ENCODE assay signal across 14 cellular contexts in genomic region chr15:60661075-60661645, GRCh38.
DNase-seq lines count a peak whose midpoint lies in the region; FAIRE-seq and TF ChIP-seq lines count a peak whose summit lies in the region.
"Had no signal": no experiment of that assay in that cellular context is flagged by ENCODE, and none has a peak within 500 bp of the region (broad histone marks: within the 10 kb centered on the region; RNA-seq: fewer than 3 reads in every experiment).

No MANE protein-coding gene starts in this region.

- H3K27ac Mint-ChIP-seq in CD14-positive monocyte: no peak overlapping the region
- H3K27ac Mint-ChIP-seq in progenitor cell of endocrine pancreas: no peak overlapping the region
- H3K27ac Mint-ChIP-seq: activated CD4-positive, alpha-beta T cell treated with anti-CD3 and anti-CD28 coated beads, Interleukin-2, amount 10 ng/mL, durations not matched to agents 24 days and 14 days had no signal

- H3K9ac ChIP-seq in KMS-11 (no peak overlapping the region), keratinocyte (ENCODE audit: control insufficient read depth, extremely low read depth, insufficient read depth, low read length) (peak overlapping the region; percentile 44), subcutaneous abdominal adipose tissue (ENCODE audit: low read length in 5 of 5) (peak overlapping the region in 1 of 5 donors; percentile 0)

- TF ChIP-seq POLR2A in adrenal gland (IDR thresholded peaks at IDR 0.05): no peak

- dilution Hi-C loops in keratinocyte (cut with MboI; ENCODE audit: extremely low pct_ligation_motif_present, low sequenced_read_pairs): no loop called here

- H2AFZ ChIP-seq in KMS-11 (ENCODE audit: low read depth) (0 out of 2 replicates have a peak overlapping the region, but pooled peaks have one; percentile 33), keratinocyte (ENCODE audit: control insufficient read depth, low read length) (no peak overlapping the region)

- H3K27me3 Mint-ChIP-seq in CD14-positive monocyte (ENCODE audit: low read depth in 3 of 3) (peaks cover 0 to 7% (median 6%) of the 10 kb centered on the region in 3 donors), progenitor cell of endocrine pancreas (peaks cover 9% of the 10 kb centered on the region)

- H3K36me3 Mint-ChIP-seq in CD14-positive monocyte (no peaks in the 10 kb centered on the region), progenitor cell of endocrine pancreas (ENCODE audit: insufficient read depth) (no peaks in the 10 kb centered on the region)

- WGBS in adrenal gland, 4 donors: 26 to 48% (median 34%) methylated on average over 1 of the region's 1 CpG

- no peak for FAIRE-seq in keratinocyte (lab: Jason Lieb, UNC)

- H3K4me3 Mint-ChIP-seq in CD14-positive monocyte (no peak overlapping the region), progenitor cell of endocrine pancreas (ENCODE audit: low read depth) (no peak overlapping the region)
- H3K4me3 Mint-ChIP-seq: activated CD4-positive, alpha-beta T cell treated with anti-CD3 and anti-CD28 coated beads, Interleukin-2, amount 10 ng/mL, durations not matched to agents 24 days and 14 days had no signal

- H3K4me1 ChIP-seq in KMS-11 (ENCODE audit: low read depth, poor library complexity, severe bottlenecking): peaks cover 29% of the 10 kb centered on the region
- H3K4me1 ChIP-seq in adrenal gland (replicated peaks in 1 of 2): peaks cover 24 to 50% of the 10 kb centered on the region in 2 donors
- peaks cover 14% of the 10 kb centered on the region for H3K4me1 ChIP-seq in keratinocyte (ENCODE audit: control insufficient read depth, extremely low read depth, insufficient read depth, low read length)
- H3K4me1 ChIP-seq in subcutaneous abdominal adipose tissue (ENCODE audit: control insufficient read depth in 5 of 5, insufficient read depth in 5 of 5, low read length in 5 of 5): peaks cover 2 to 26% (median 20%) of the 10 kb centered on the region in 5 donors

- H4K20me1 ChIP-seq in KMS-11 (ENCODE audit: insufficient read depth): no peaks in the 10 kb centered on the region
- no peaks in the 10 kb centered on the region for H4K20me1 ChIP-seq in keratinocyte (ENCODE audit: control insufficient read depth, extremely low read depth, insufficient read depth, low read length)

- H3K27ac ChIP-seq in KMS-11 (peak overlapping the region; percentile 14; the same call in 1 of the 2 replicates), adrenal gland (peak overlapping the region; percentile 3 to 89 (median 85)), keratinocyte (ENCODE audit: control insufficient read depth, insufficient read depth, low read length) (peak overlapping the region; percentile 11), subcutaneous abdominal adipose tissue (ENCODE audit: low read depth, low read length) (peak overlapping the region; percentile 69), caudate nucleus (ENCODE audit: low read depth, low read length) (no peak overlapping the region)
- H3K27ac ChIP-seq: neutrophil had no signal

- TF ChIP-seq CTCF in KMS-11 (conservative IDR thresholded peaks at IDR 0.05; ENCODE audit: low read depth, low read length) (no peak), adrenal gland (IDR thresholded peaks at IDR 0.05) (no peak), keratinocyte (optimal IDR thresholded peaks at IDR 0.05 in 1 of 3, IDR thresholded peaks at IDR 0.05 in 1 of 3, conservative IDR thresholded peaks at IDR 0.05 in 1 of 3; ENCODE audit: extremely low read depth in 1 of 3, insufficient read depth in 2 of 3, low read length in 3 of 3) (no peak), CD14-positive monocyte (IDR thresholded peaks at IDR 0.05) (no peak), progenitor cell of endocrine pancreas (IDR thresholded peaks at IDR 0.05; ENCODE audit: unreplicated experiment) (no peak)

- no peaks in the 10 kb centered on the region for H3K36me3 ChIP-seq in KMS-11 (ENCODE audit: insufficient read depth)
- no peaks in the 10 kb centered on the region for H3K36me3 ChIP-seq in adrenal gland (replicated peaks in 1 of 2)
- no peaks in the 10 kb centered on the region for H3K36me3 ChIP-seq in keratinocyte (ENCODE audit: control insufficient read depth in 2 of 2, extremely low read depth in 1 of 2, insufficient read depth in 2 of 2, low read length in 2 of 2)
- H3K36me3 ChIP-seq in subcutaneous abdominal adipose tissue (ENCODE audit: control insufficient read depth in 5 of 5, insufficient read depth in 5 of 5, low read length in 5 of 5): no peaks in the 10 kb centered on the region
- H3K36me3 ChIP-seq: neutrophil had no signal

- H3K4me3 ChIP-seq in KMS-11 (IDR thresholded peaks at IDR 0.05; ENCODE audit: insufficient read depth, low read depth, low read length) (no peak overlapping the region), adrenal gland (peak overlapping the region in 1 of 4 donors; percentile 22), keratinocyte (ENCODE audit: control insufficient read depth in 2 of 3, extremely low read depth in 1 of 3, insufficient read depth in 2 of 3, low read depth in 1 of 3, low read length in 3 of 3) (no peak overlapping the region), subcutaneous abdominal adipose tissue (ENCODE audit: low read depth in 1 of 5, low read length in 5 of 5) (no peak overlapping the region)

- DNase-seq in adrenal gland (peak in 1 of 7 donors; percentile 41), keratinocyte (ENCODE audit: low read depth, low spot score) (no peak), CD14-positive monocyte (ENCODE audit: low spot score) (no peak), progenitor cell of endocrine pancreas (ENCODE audit: low spot score, unreplicated experiment) (no peak), caudate nucleus (lab: John Stamatoyannopoulos, UW) (no peak), NCI-H1436 (lab: John Stamatoyannopoulos, UW) (no peak)
- DNase-seq: C1 segment of cervical spinal cord, DND-41, KG1, mesendoderm had no signal

- H3K27me3 ChIP-seq in KMS-11 (ENCODE audit: insufficient read depth, low read depth) (no peaks in the 10 kb centered on the region), adrenal gland (no peaks in the 10 kb centered on the region), keratinocyte (ENCODE audit: control insufficient read depth, extremely low read depth, insufficient read depth, low read length) (no peaks in the 10 kb centered on the region), subcutaneous abdominal adipose tissue (ENCODE audit: control insufficient read depth in 5 of 5, insufficient read depth in 4 of 5, low read length in 5 of 5) (no peaks in the 10 kb centered on the region)
- H3K27me3 ChIP-seq: neutrophil had no signal

- intact Hi-C loops in adrenal gland (cut with DNase I): no loop called here
- intact Hi-C loops in CD14-positive monocyte (cut with micrococcal nuclease): no loop called here

- H3K9me3 ChIP-seq in adrenal gland (replicated peaks in 1 of 3) (no peaks in the 10 kb centered on the region), keratinocyte (ENCODE audit: control insufficient read depth, low read depth, low read length) (no peaks in the 10 kb centered on the region), subcutaneous abdominal adipose tissue (ENCODE audit: control insufficient read depth in 5 of 5, low read length in 5 of 5) (no peaks in the 10 kb centered on the region)
- H3K9me3 ChIP-seq: neutrophil had no signal

- H3K79me2 ChIP-seq in KMS-11 (ENCODE audit: insufficient read depth, low read depth) (no peaks in the 10 kb centered on the region), keratinocyte (ENCODE audit: control insufficient read depth, insufficient read depth, low read length) (no peaks in the 10 kb centered on the region)

- H3K4me2 ChIP-seq in KMS-11: peak overlapping the region; percentile 58; the same call in 1 of the 2 replicates
- H3K4me2 ChIP-seq in keratinocyte (ENCODE audit: control insufficient read depth, extremely low read depth, insufficient read depth, low read depth, low read length): peak overlapping the region; percentile 72

- no peaks in the 10 kb centered on the region for H3K9me1 ChIP-seq in keratinocyte (ENCODE audit: control insufficient read depth, extremely low read depth, insufficient read depth, low read length)

- peaks cover 19% of the 10 kb centered on the region for H3K4me1 Mint-ChIP-seq in CD14-positive monocyte
- H3K4me1 Mint-ChIP-seq in progenitor cell of endocrine pancreas (ENCODE audit: low read depth): no peaks in the 10 kb centered on the region

- H3K9me3 Mint-ChIP-seq in CD14-positive monocyte (no peaks in the 10 kb centered on the region), progenitor cell of endocrine pancreas (ENCODE audit: low read depth) (no peaks in the 10 kb centered on the region)
- H3K9me3 Mint-ChIP-seq: activated CD4-positive, alpha-beta T cell treated with anti-CD3 and anti-CD28 coated beads, Interleukin-2, amount 10 ng/mL, durations not matched to agents 24 days and 14 days had no signal
